ENCODE assay signal across 2 cellular contexts in genomic region chr17:13589658-13590057, GRCh38.
TF ChIP-seq lines count a peak whose summit lies in the region.

No MANE protein-coding gene starts in this region.

TF ChIP-seq in HepG2, 621 proteins besides CTCF, POLR2A, EP300 and RAD21:
- TF ChIP-seq GFI1 (CRISPR knock-in tag; IDR thresholded peaks at IDR 0.05; ENCODE audit: borderline replicate concordance): 0 out of 2 replicates have a peak, but pooled peaks have one; percentile 26
- TF ChIP-seq NKX3-1 (CRISPR knock-in tag; IDR thresholded peaks at IDR 0.05): no peak

TF ChIP-seq in GM12878, 131 proteins besides CTCF, POLR2A, EP300 and RAD21:
- TF ChIP-seq EZH2 (IDR thresholded peaks at IDR 0.05; ENCODE audit: borderline replicate concordance, control insufficient read depth, low read depth, low read length): no peak
- TF ChIP-seq YY1 (IDR thresholded peaks at IDR 0.05; ENCODE audit: low read depth, low read length): 0 out of 2 replicates have a peak, but pooled peaks have one; percentile 17
